1 cellular context compared by ENCODE assay signal in genomic region chr1:221719278-221719597, GRCh38.
TF ChIP-seq lines count a peak whose summit lies in the region.

No MANE protein-coding gene starts in this region.

TF ChIP-seq in GM23338, 12 proteins besides CTCF, POLR2A, EP300 and RAD21 (continued from another document):
- TF ChIP-seq ETS1 (IDR thresholded peaks at IDR 0.05) (no peak), EZH2 (IDR thresholded peaks at IDR 0.05; ENCODE audit: low read depth, unreplicated experiment) (no peak)
